19 cellular contexts compared by ENCODE assay signal in genomic region chr2:15092166-15092565, GRCh38.
A peak's percentile ranks its signal among the peaks of the same experiment; 100 is the strongest.
DNase-seq lines count a peak whose midpoint lies in the region; ATAC-seq and TF ChIP-seq lines count a peak whose summit lies in the region.
"Had no signal": no experiment of that assay in that cellular context is flagged by ENCODE, and none has a peak within 500 bp of the region (broad histone marks: within the 10 kb centered on the region; RNA-seq: fewer than 3 reads in every experiment).

No MANE protein-coding gene starts in this region.

- no peak overlapping the region for H3K14ac ChIP-seq in neuronal stem cell (ENCODE audit: low read length)

- H3K4me1 ChIP-seq in neuronal stem cell (ENCODE audit: control insufficient read depth in 2 of 2, insufficient read depth in 1 of 2, low read depth in 1 of 2, low read length in 2 of 2), result peaks cover 0 to 2% of the 10 kb centered on the region in 2 donors
- H3K4me1 ChIP-seq: A549, BLaER1 had no signal

- no peak overlapping the region for H4K8ac ChIP-seq in neuronal stem cell (ENCODE audit: low read depth, low read length)

- no peaks in the 10 kb centered on the region for H3K9me3 ChIP-seq in AG04450 (ENCODE audit: control insufficient read depth, insufficient read depth, low read length)
- H3K9me3 ChIP-seq in SK-N-MC (ENCODE audit: low read depth, low read length), result no peaks in the 10 kb centered on the region
- H3K9me3 ChIP-seq in neuronal stem cell (replicated peaks in 1 of 2; ENCODE audit: control insufficient read depth in 2 of 2, insufficient read depth in 1 of 2, low read depth in 1 of 2, low read length in 2 of 2), result peaks cover 0 to 2% of the 10 kb centered on the region in 2 donors
- H3K9me3 ChIP-seq: A549, BLaER1, HAP-1 had no signal

- H3K27me3 ChIP-seq in AG04450 (ENCODE audit: control insufficient read depth, insufficient read depth, low read length) (peaks cover 3% of the 10 kb centered on the region), neuronal stem cell (ENCODE audit: control insufficient read depth in 3 of 3, insufficient read depth in 3 of 3, low read depth in 1 of 3, low read length in 3 of 3) (no peaks in the 10 kb centered on the region)
- H3K27me3 ChIP-seq: BLaER1 had no signal

- H2AFZ ChIP-seq in neuronal stem cell (ENCODE audit: low read length), result peak overlapping the region; percentile 3

- no peak overlapping the region for H2BK15ac ChIP-seq in neuronal stem cell (ENCODE audit: low read length)

- no peak overlapping the region for H3K23ac ChIP-seq in neuronal stem cell (ENCODE audit: low read depth, low read length, poor library complexity)

- WGBS in neuronal stem cell (ENCODE audit: extremely low coverage in 2 of 2, insufficient read length in 2 of 2, insufficient replicate concordance in 1 of 2), 2 donors, result no CpG with 5 or more reads among the region's 1 CpG

- no peak for ATAC-seq in GM19324 (IDR thresholded peaks at IDR 0.05; ENCODE audit: low FRiP score, unreplicated experiment)
- ATAC-seq: A549; CD8-positive, alpha-beta T cell; GM12878 had no signal

- no peak overlapping the region for H4K91ac ChIP-seq in neuronal stem cell (ENCODE audit: low read depth, low read length, poor library complexity)

- no peaks in the 10 kb centered on the region for H3K79me1 ChIP-seq in neuronal stem cell (ENCODE audit: low read depth, low read length)

- DNase-seq in AG04450 (ENCODE audit: low read depth, low spot score) (no peak), SK-N-MC (ENCODE audit: low read depth, low spot score) (no peak), neuronal stem cell (ENCODE audit: low spot score) (no peak), NCI-H1694 treated with DMSO at 0.1 percent for 48 hours (lab: John Stamatoyannopoulos, UW) (no peak), substantia nigra (lab: John Stamatoyannopoulos, UW) (no peak)
- DNase-seq: 8988T; CD4-positive, CD25-positive, alpha-beta regulatory T cell; CD8-positive, alpha-beta T cell; DMS 273 treated with DMSO at 0.1 percent for 48 hours; DMS79; GDM1; GOT3; HFFc6 had no signal

- no peak overlapping the region for H3K4ac ChIP-seq in neuronal stem cell (ENCODE audit: low read length)

- H3K9ac ChIP-seq in SK-N-MC (ENCODE audit: insufficient read length) (no peak overlapping the region), neuronal stem cell (ENCODE audit: low read depth, low read length, poor library complexity) (no peak overlapping the region)
- H3K9ac ChIP-seq: BLaER1 had no signal

- no peak overlapping the region for H3K4me2 ChIP-seq in neuronal stem cell (ENCODE audit: insufficient read depth, low read length, poor library complexity, severe bottlenecking)
- H3K4me2 ChIP-seq: A549, BLaER1 had no signal

- H2AK5ac ChIP-seq in neuronal stem cell (ENCODE audit: low read depth, low read length), result no peak overlapping the region

- H2BK120ac ChIP-seq in neuronal stem cell (ENCODE audit: low read depth, low read length), result no peak overlapping the region

- H2BK12ac ChIP-seq in neuronal stem cell (ENCODE audit: low read length), result no peak overlapping the region

- H3K27ac ChIP-seq in AG04450 (ENCODE audit: low read depth, low read length), result peak overlapping the region; percentile 11
- H3K27ac ChIP-seq in SK-N-MC, result peak overlapping the region; percentile 89
- H3K27ac ChIP-seq in neuronal stem cell (replicated peaks; ENCODE audit: low read length), result no peak overlapping the region
- no peak overlapping the region for H3K27ac ChIP-seq in substantia nigra (ENCODE audit: low read depth, low read length, poor library complexity, severe bottlenecking)
- H3K27ac ChIP-seq: A549, BLaER1, C4-2B had no signal

- H3K18ac ChIP-seq in neuronal stem cell (ENCODE audit: low read length), result no peak overlapping the region

- no peak overlapping the region for H2BK5ac ChIP-seq in neuronal stem cell (ENCODE audit: low read length)

- H3K4me3 ChIP-seq in AG04450 (ENCODE audit: low read depth, low read length) (no peak overlapping the region), SK-N-MC (peak overlapping the region; percentile 34), neuronal stem cell (ENCODE audit: low read length in 2 of 2) (no peak overlapping the region)
- H3K4me3 ChIP-seq: A549, BLaER1, GM12878 had no signal

- POLR2A ChIA-PET in AG04450 (lab: Yijun Ruan, JAX), result no interaction called here

- H3K36me3 ChIP-seq in SK-N-MC (ENCODE audit: insufficient read depth, low read length) (no peaks in the 10 kb centered on the region), neuronal stem cell (replicated peaks in 1 of 2; ENCODE audit: control insufficient read depth in 2 of 2, insufficient read depth in 2 of 2, low read length in 2 of 2) (no peaks in the 10 kb centered on the region)
- H3K36me3 ChIP-seq: BLaER1, HAP-1 had no signal

- no peak for TF ChIP-seq CTCF in AG04450 (IDR thresholded peaks at IDR 0.05; ENCODE audit: low read depth, low read length)

- CTCF ChIA-PET in AG04450 (lab: Charles Lee), result no interaction called here

Comparison
In these comparisons a context has a peak if more than half of its experiments do, and no peak if none do; other contexts are left out.
1. H3K27ac ChIP-seq: peak in AG04450 (single experiment) and SK-N-MC (single experiment); none in neuronal stem cell (single experiment) and substantia nigra (single experiment).